Comparison of ENCODE assay signal across 22 cellular contexts in genomic region chr4:5857199-5857598, GRCh38. TPM values are rescaled to one million over a fixed set of nuclear protein-coding genes. Genes with fewer than 3 reads are reported as not detected.
A peak's percentile ranks its signal among the peaks of the same experiment; 100 is the strongest.
DNase-seq lines count a peak whose midpoint lies in the region; ATAC-seq, FAIRE-seq and TF ChIP-seq lines count a peak whose summit lies in the region.
"Had no signal": no experiment of that assay in that cellular context is flagged by ENCODE, and none has a peak within 500 bp of the region (broad histone marks: within the 10 kb centered on the region; RNA-seq: fewer than 3 reads in every experiment).

No MANE protein-coding gene starts in this region.

- dilution Hi-C loops in endothelial cell of umbilical vein (cut with MboI; ENCODE audit: extremely low pct_ligation_motif_present, low sequenced_read_pairs), result no loop called here

- no peak overlapping the region for H3K4me3 Mint-ChIP-seq in astrocyte (ENCODE audit: unreplicated experiment)
- H3K4me3 Mint-ChIP-seq: CD4-positive, alpha-beta T cell had no signal

- H3K4me1 Mint-ChIP-seq in astrocyte (ENCODE audit: low read depth, unreplicated experiment), result peaks cover 1% of the 10 kb centered on the region

- TF ChIP-seq EP300 in HepG2 (IDR thresholded peaks at IDR 0.05; ENCODE audit: low read depth in 2 of 2, low read length in 2 of 2), result no peak
- no peak for TF ChIP-seq EP300 in HepG2 (CRISPR knock-in tag; IDR thresholded peaks at IDR 0.05; ENCODE audit: borderline replicate concordance)

- H3K27ac Mint-ChIP-seq in astrocyte (ENCODE audit: unreplicated experiment), result no peak overlapping the region
- H3K27ac Mint-ChIP-seq: CD4-positive, alpha-beta T cell had no signal

- no peak overlapping the region for H2AFZ ChIP-seq in HepG2 (ENCODE audit: low read length)
- no peak overlapping the region for H2AFZ ChIP-seq in astrocyte (ENCODE audit: low read depth, low read length)
- no peak overlapping the region for H2AFZ ChIP-seq in endothelial cell of umbilical vein (ENCODE audit: low read depth, low read length)
- H2AFZ ChIP-seq: GM23248 had no signal

- H3K4me3 ChIP-seq in HepG2 (replicated peaks in 1 of 3; ENCODE audit: insufficient read depth in 1 of 3, low read depth in 2 of 3, low read length in 3 of 3) (no peak overlapping the region), right lobe of liver (no peak overlapping the region), astrocyte (ENCODE audit: insufficient read depth, low read depth, low read length) (no peak overlapping the region), endothelial cell of umbilical vein (replicated peaks in 1 of 3; ENCODE audit: insufficient read depth in 1 of 3, low read depth in 1 of 3, low read length in 3 of 3) (no peak overlapping the region), testis (no peak overlapping the region)
- H3K4me3 ChIP-seq: A549, GM23248 had no signal

- no peak for TF ChIP-seq POLR2A in HepG2 (IDR thresholded peaks at IDR 0.05; ENCODE audit: insufficient read depth in 1 of 2, low read depth in 2 of 2, low read length in 2 of 2)
- no peak for TF ChIP-seq POLR2A in right lobe of liver (IDR thresholded peaks at IDR 0.05)
- no peak for TF ChIP-seq POLR2A in endothelial cell of umbilical vein (IDR thresholded peaks at IDR 0.05; ENCODE audit: low read depth, low read length)
- TF ChIP-seq POLR2A in testis (IDR thresholded peaks at IDR 0.05), result no peak

- intact Hi-C loops in HepG2 (cut with micrococcal nuclease; ENCODE audit: unreplicated experiment), result no loop called here
- intact Hi-C loops in right lobe of liver (cut with DNase I), result no loop called here
- intact Hi-C loops in endothelial cell of umbilical vein (cut with micrococcal nuclease), result no loop called here
- intact Hi-C loops in testis (cut with DNase I; ENCODE audit: low total_unique reads), result no loop called here

- CTCF ChIA-PET in HepG2 (lab: Yijun Ruan, JAX; ENCODE audit: low intra/inter-chr PET ratio, low total read pairs) (no interaction called here), endothelial cell of umbilical vein (lab: Charles Lee) (no interaction called here)

- H3K27me3 ChIP-seq in HepG2 (ENCODE audit: control insufficient read depth in 1 of 2, insufficient read depth in 2 of 2, low read length in 2 of 2) (peaks cover 3 to 11% of the 10 kb centered on the region in 2 experiments; a peak in 3 of 5 replicates), right lobe of liver (no peaks in the 10 kb centered on the region), astrocyte (ENCODE audit: insufficient read depth, low read length) (no peaks in the 10 kb centered on the region), endothelial cell of umbilical vein (ENCODE audit: control insufficient read depth in 2 of 2, insufficient read depth in 2 of 2, low read length in 2 of 2) (no peaks in the 10 kb centered on the region), testis (no peaks in the 10 kb centered on the region)

- H3K4me1 ChIP-seq in HepG2 (ENCODE audit: insufficient read depth, low read length), result no peaks in the 10 kb centered on the region
- no peaks in the 10 kb centered on the region for H3K4me1 ChIP-seq in right lobe of liver
- no peaks in the 10 kb centered on the region for H3K4me1 ChIP-seq in astrocyte (ENCODE audit: insufficient read depth, low read length)
- no peaks in the 10 kb centered on the region for H3K4me1 ChIP-seq in endothelial cell of umbilical vein (ENCODE audit: control insufficient read depth, extremely low read depth, insufficient read depth, low read length)
- no peaks in the 10 kb centered on the region for H3K4me1 ChIP-seq in testis
- H3K4me1 ChIP-seq: A549, Caco-2 had no signal

- no peaks in the 10 kb centered on the region for H4K20me1 ChIP-seq in HepG2 (ENCODE audit: insufficient read depth, low read length)
- peaks cover 38% of the 10 kb centered on the region for H4K20me1 ChIP-seq in astrocyte (ENCODE audit: insufficient read depth, low read length)
- H4K20me1 ChIP-seq in endothelial cell of umbilical vein (replicated peaks; ENCODE audit: control insufficient read depth, extremely low read depth, insufficient read depth, low read length), result no peaks in the 10 kb centered on the region

- H3K9me1 ChIP-seq in endothelial cell of umbilical vein (replicated peaks; ENCODE audit: control insufficient read depth, extremely low read depth, insufficient read depth, low read length), result no peaks in the 10 kb centered on the region

- no peaks in the 10 kb centered on the region for H3K79me2 ChIP-seq in HepG2 (ENCODE audit: insufficient read depth, low read length)
- peaks cover 13% of the 10 kb centered on the region for H3K79me2 ChIP-seq in astrocyte (ENCODE audit: insufficient read depth, low read length)
- H3K79me2 ChIP-seq in endothelial cell of umbilical vein (ENCODE audit: control insufficient read depth, insufficient read depth, low read length), result no peaks in the 10 kb centered on the region

- H3K36me3 ChIP-seq in HepG2 (replicated peaks in 1 of 2; ENCODE audit: control insufficient read depth in 1 of 2, insufficient read depth in 2 of 2, low read length in 2 of 2) (no peaks in the 10 kb centered on the region), right lobe of liver (no peaks in the 10 kb centered on the region), astrocyte (ENCODE audit: insufficient read depth, low read length) (no peaks in the 10 kb centered on the region), endothelial cell of umbilical vein (ENCODE audit: control insufficient read depth in 2 of 2, extremely low read depth in 1 of 2, insufficient read depth in 2 of 2, low read length in 2 of 2) (no peaks in the 10 kb centered on the region), testis (ENCODE audit: low read depth, missing control alignments) (no peaks in the 10 kb centered on the region)

- DNase-seq in HepG2 (ENCODE audit: low spot score) (no peak), right lobe of liver (no peak), astrocyte (ENCODE audit: low read depth) (no peak), endothelial cell of umbilical vein (ENCODE audit: low read depth, low spot score) (no peak), NCI-H2227 (lab: John Stamatoyannopoulos, UW; ENCODE audit: unreplicated experiment) (no peak), testis (no peak)
- DNase-seq in activated CD4-positive, alpha-beta T cell treated with anti-CD3 and anti-CD28 coated beads for 1 hour, result no peak
- DNase-seq: AML-193; Caco-2; CD4-positive, alpha-beta T cell; DMS79 treated with DMSO at 0.1 percent for 48 hours; GF-D8; GM23248; Kasumi-1; KBM-7 had no signal

- no peak for ATAC-seq in HepG2
- ATAC-seq in right lobe of liver, result no peak
- ATAC-seq: A549, HCT116 had no signal

- H3K9me3 Mint-ChIP-seq in astrocyte (ENCODE audit: unreplicated experiment), result peaks cover 4% of the 10 kb centered on the region
- H3K9me3 Mint-ChIP-seq: CD4-positive, alpha-beta T cell had no signal

- no peak for TF ChIP-seq RAD21 in HepG2 (CRISPR knock-in tag; IDR thresholded peaks at IDR 0.05)

- H3K27ac ChIP-seq in HepG2 (ENCODE audit: extremely low read length, insufficient read depth, low read length) (no peak overlapping the region), right lobe of liver (no peak overlapping the region), astrocyte (ENCODE audit: low read depth, low read length) (no peak overlapping the region), endothelial cell of umbilical vein (ENCODE audit: insufficient read depth, low read depth, low read length) (no peak overlapping the region), testis (no peak overlapping the region)
- H3K27ac ChIP-seq: 22Rv1, A549, C4-2B, GM23248 had no signal

- no peaks in the 10 kb centered on the region for H3K27me3 Mint-ChIP-seq in astrocyte (ENCODE audit: low read depth, unreplicated experiment)
- H3K27me3 Mint-ChIP-seq: CD4-positive, alpha-beta T cell had no signal

- in situ Hi-C loops in HepG2 (cut with HindIII; ENCODE audit: extremely low pct_ligation_motif_present, low pct_unique_long_range_greater_than_20kb), result no loop called here

- peaks cover 14% of the 10 kb centered on the region for H3K36me3 Mint-ChIP-seq in astrocyte (ENCODE audit: low read depth, unreplicated experiment)

- no TSS peak for BruUV-seq in HepG2 (replicated peaks; lab: Mats Ljungman, UMichigan)
- no TSS peak for BruUV-seq in endothelial cell of umbilical vein (replicated peaks; lab: Mats Ljungman, UMichigan)

- H3K9ac ChIP-seq in HepG2 (ENCODE audit: insufficient read depth, low read depth, low read length), result no peak overlapping the region
- H3K9ac ChIP-seq in astrocyte (ENCODE audit: low read length), result no peak overlapping the region
- H3K9ac ChIP-seq in endothelial cell of umbilical vein (replicated peaks; ENCODE audit: extremely low read depth, insufficient read depth, low read length), result no peak overlapping the region
- H3K9ac ChIP-seq: GM23248 had no signal

- TF ChIP-seq CTCF in HepG2 (CRISPR knock-in tag; IDR thresholded peaks at IDR 0.05) (no peak), right lobe of liver (IDR thresholded peaks at IDR 0.05) (no peak), astrocyte (IDR thresholded peaks at IDR 0.05; ENCODE audit: insufficient read depth, low read depth, low read length) (no peak), endothelial cell of umbilical vein (IDR thresholded peaks at IDR 0.05; ENCODE audit: extremely low read depth in 1 of 2, insufficient read depth in 1 of 2, low read depth in 1 of 2, low read length in 2 of 2) (no peak), testis (IDR thresholded peaks at IDR 0.05) (no peak)

- POLR2A ChIA-PET in HepG2 (lab: Yijun Ruan, JAX) (no interaction called here), endothelial cell of umbilical vein (lab: Charles Lee) (no interaction called here)

- H3K4me2 ChIP-seq in HepG2 (ENCODE audit: low read depth, low read length), result no peak overlapping the region
- H3K4me2 ChIP-seq in astrocyte (ENCODE audit: low read length), result no peak overlapping the region
- H3K4me2 ChIP-seq in endothelial cell of umbilical vein (ENCODE audit: insufficient read depth, low read length), result no peak overlapping the region
- H3K4me2 ChIP-seq: A549 had no signal

- WGBS in HepG2 (ENCODE audit: low lambda C conversion rate), result 1% methylated on average over 2 of the region's 2 CpGs
- WGBS in right lobe of liver (ENCODE audit: insufficient coverage, low coverage, low lambda C conversion rate, missing lambda C conversion rate), result 59% methylated on average over 2 of the region's 2 CpGs
- 90 to 100% methylated on average over 2 of the region's 2 CpGs for WGBS in testis, 2 donors

- H3K9me3 ChIP-seq in HepG2 (ENCODE audit: low read length) (no peaks in the 10 kb centered on the region), right lobe of liver (no peaks in the 10 kb centered on the region), astrocyte (ENCODE audit: insufficient read depth, low read depth, low read length) (no peaks in the 10 kb centered on the region), endothelial cell of umbilical vein (replicated peaks; ENCODE audit: control insufficient read depth, insufficient read depth, low read length) (no peaks in the 10 kb centered on the region), testis (no peaks in the 10 kb centered on the region)
- H3K9me3 ChIP-seq: A549, Caco-2 had no signal

- FAIRE-seq in HepG2 (lab: Jason Lieb, UNC) (no peak), astrocyte (lab: Jason Lieb, UNC) (peak; percentile 23), endothelial cell of umbilical vein (lab: Jason Lieb, UNC) (no peak)
- FAIRE-seq: A549, GM19239, H54 had no signal

RNA-seq across cellular contexts. Expression of gene CRMP1, which starts 35.7 kb away (rescaled TPM):
- not detected in 2 replicates for total RNA-seq in HepG2 (2016; rRNA removed; fragmentation: Illumina TruSeq; extraction: Trizol)
- total RNA-seq in HepG2 (2016; cell fraction: cytosol; rRNA removed; fragmentation: Illumina TruSeq; extraction: Trizol; ENCODE audit: low read depth), result not detected in 2 replicates
- not detected in 2 replicates for total RNA-seq in HepG2 (2016; cell fraction: insoluble cytoplasmic fraction; rRNA removed; fragmentation: Illumina TruSeq; extraction: Trizol)
- not detected in 2 replicates for total RNA-seq in HepG2 (2016; cell fraction: membrane; rRNA removed; fragmentation: Illumina TruSeq; extraction: Trizol)
- total RNA-seq in HepG2 (2016; cell fraction: nucleus; rRNA removed; fragmentation: Illumina TruSeq; extraction: Trizol), result not detected in 2 replicates
- polyA plus RNA-seq in HepG2 (2011; rRNA removed), result not detected in 2 replicates
- polyA plus RNA-seq in HepG2 (2011; cell fraction: cytosol; rRNA removed), result not detected in 2 replicates
- polyA plus RNA-seq in HepG2 (2011; cell fraction: nucleus; rRNA removed), result not detected in 2 replicates
- polyA plus RNA-seq in HepG2 (2012), result 1.7 and 1.9 TPM in 2 replicates
- not detected in 2 replicates for polyA plus RNA-seq in HepG2 (2016; cell fraction: cytosol; fragmentation: Illumina TruSeq; extraction: Trizol; ENCODE audit: low read depth)
- not detected in 2 replicates for polyA plus RNA-seq in HepG2 (2016; cell fraction: insoluble cytoplasmic fraction; fragmentation: Illumina TruSeq; extraction: Trizol; ENCODE audit: low read depth)
- polyA plus RNA-seq in HepG2 (2016; cell fraction: membrane; fragmentation: Illumina TruSeq; extraction: Trizol; ENCODE audit: low read depth), result not detected in 2 replicates
- polyA plus RNA-seq in HepG2 (2016; cell fraction: nucleus; fragmentation: Illumina TruSeq; extraction: Trizol; ENCODE audit: insufficient read depth, low read depth), result not detected in 2 replicates
- not detected in 2 replicates for polyA minus RNA-seq in HepG2 (2011; rRNA and poly(A)+ RNA removed; ENCODE audit: low replicate concordance)
- not detected in 2 replicates for polyA minus RNA-seq in HepG2 (2011; cell fraction: cytosol; rRNA and poly(A)+ RNA removed)
- polyA minus RNA-seq in HepG2 (2011; cell fraction: nucleus; rRNA and poly(A)+ RNA removed), result not detected in 2 replicates
- under 1 TPM in 3 of 6 experiments, not detected in 3; 0.09 to 0.31 (median 0.10) TPM for total RNA-seq in right lobe of liver
- 59.6 and 67.4 TPM in 2 replicates for total RNA-seq in astrocyte
- not detected in 2 replicates for total RNA-seq in endothelial cell of umbilical vein
- polyA plus RNA-seq in endothelial cell of umbilical vein, result 0.06 TPM in 2 replicates
- 0.03 and 0.06 TPM in 2 replicates for polyA plus RNA-seq in endothelial cell of umbilical vein (2011; cell fraction: cytosol; rRNA removed)
- 0.08 TPM in 2 replicates for polyA plus RNA-seq in endothelial cell of umbilical vein (2011; cell fraction: nucleus; rRNA removed)
- polyA plus RNA-seq in endothelial cell of umbilical vein (2012), result 7.9 and 8.3 TPM in 2 replicates
- 0.15 TPM in 1 of 2 replicates, not detected in the other for polyA minus RNA-seq in endothelial cell of umbilical vein
- not detected for polyA minus RNA-seq in endothelial cell of umbilical vein (2011; cell fraction: cytosol; rRNA and poly(A)+ RNA removed)
- polyA minus RNA-seq in endothelial cell of umbilical vein (2011; cell fraction: nucleus; rRNA and poly(A)+ RNA removed), result not detected in 2 replicates
- 1 to 10 TPM; 8.9 to 9.4 TPM for total RNA-seq in testis
- polyA plus RNA-seq in testis (ENCODE audit: insufficient read depth, low read depth, low replicate concordance), result 5.0 TPM
- total RNA-seq: Caco-2; CD4-positive, alpha-beta T cell; GM23248; HT-29 had no signal
